In genomic region chr7:128108641-128109423, GRCh38 we compare ENCODE assay signal across 8 cellular contexts.
A peak's percentile ranks its signal among the peaks of the same experiment; 100 is the strongest.
DNase-seq lines count a peak whose midpoint lies in the region; ATAC-seq and TF ChIP-seq lines count a peak whose summit lies in the region.

No MANE protein-coding gene starts in this region.

- H3K27ac ChIP-seq in heart left ventricle: no peak overlapping the region
- H3K27ac ChIP-seq in right atrium auricular region: no peak overlapping the region
- H3K27ac ChIP-seq in osteoblast (ENCODE audit: low read depth, low read length): no peak overlapping the region
- H3K27ac ChIP-seq in tibial nerve: peak overlapping the region in 1 of 4 donors; percentile 62

- H3K79me2 ChIP-seq in osteoblast (ENCODE audit: insufficient read depth, low read length): no peaks in the 10 kb centered on the region

- no peak for TF ChIP-seq EP300 in tibial nerve (IDR thresholded peaks at IDR 0.05)

- intact Hi-C loops in heart left ventricle (cut with DNase I): loop anchor here in 1 of 10 donors (2.0 kb wide), 1 partner anchor 60 kb away; no protein-coding TSS in a partner anchor

- H3K4me3 ChIP-seq in heart left ventricle: no peak overlapping the region
- no peak overlapping the region for H3K4me3 ChIP-seq in right atrium auricular region
- H3K4me3 ChIP-seq in osteoblast (ENCODE audit: insufficient read depth, low read length): no peak overlapping the region
- H3K4me3 ChIP-seq in tibial nerve: no peak overlapping the region

- H3K4me2 ChIP-seq in osteoblast (ENCODE audit: insufficient read depth, low read length): no peak overlapping the region

- no peak for DNase-seq in heart left ventricle
- no peak for DNase-seq in right atrium auricular region (ENCODE audit: low spot score)
- peak; percentile 94 for DNase-seq in SKM-1 (lab: John Stamatoyannopoulos, UW; ENCODE audit: unreplicated experiment)
- peak; percentile 58 for DNase-seq in osteoblast (ENCODE audit: insufficient read length, low spot score, missing footprints)
- DNase-seq in tibial nerve (ENCODE audit: low spot score in 2 of 2): no peak
- DNase-seq in AG08395 (ENCODE audit: low spot score): no peak

- H3K9me3 ChIP-seq in heart left ventricle (no peaks in the 10 kb centered on the region), right atrium auricular region (no peaks in the 10 kb centered on the region), osteoblast (ENCODE audit: low read depth, low read length) (no peaks in the 10 kb centered on the region), tibial nerve (peaks cover 0 to 5% (median 0%) of the 10 kb centered on the region in 4 donors)

- H3K4me1 ChIP-seq in heart left ventricle (peaks cover 0 to 46% (median 11%) of the 10 kb centered on the region in 12 donors), right atrium auricular region (peaks cover 0 to 20% of the 10 kb centered on the region in 2 donors), osteoblast (ENCODE audit: insufficient read depth, low read length) (peaks cover 5% of the 10 kb centered on the region), tibial nerve (peaks cover 0 to 16% (median 11%) of the 10 kb centered on the region in 4 donors)

- H3K27me3 ChIP-seq in heart left ventricle: peaks cover 0 to 20% (median 4%) of the 10 kb centered on the region in 9 donors
- H3K27me3 ChIP-seq in right atrium auricular region: no peaks in the 10 kb centered on the region
- H3K27me3 ChIP-seq in osteoblast (ENCODE audit: insufficient read depth, low read length): peaks cover 18% of the 10 kb centered on the region
- peaks cover 0 to 27% of the 10 kb centered on the region in 2 donors for H3K27me3 ChIP-seq in tibial nerve

- no peaks in the 10 kb centered on the region for H4K20me1 ChIP-seq in osteoblast (ENCODE audit: insufficient read depth, low read length)

- no peak for TF ChIP-seq CTCF in heart left ventricle (IDR thresholded peaks at IDR 0.05)
- no peak for TF ChIP-seq CTCF in right atrium auricular region (IDR thresholded peaks at IDR 0.05)
- no peak for TF ChIP-seq CTCF in osteoblast (IDR thresholded peaks at IDR 0.05; ENCODE audit: extremely low read depth, low read depth, low read length)
- TF ChIP-seq CTCF in tibial nerve (IDR thresholded peaks at IDR 0.05): no peak

- H3K36me3 ChIP-seq in heart left ventricle (no peaks in the 10 kb centered on the region), right atrium auricular region (no peaks in the 10 kb centered on the region), osteoblast (ENCODE audit: insufficient read depth, low read length) (no peaks in the 10 kb centered on the region), tibial nerve (no peaks in the 10 kb centered on the region)

- 77 to 79% (median 78%) methylated on average over 11 of the region's 11 CpGs for WGBS in heart left ventricle, 4 donors
- 69 to 76% methylated on average over 11 of the region's 11 CpGs for WGBS in tibial nerve, 2 donors

- ATAC-seq in heart left ventricle (peak in 3 of 4 donors; percentile 30 to 67 (median 44)), HG03025 (IDR thresholded peaks at IDR 0.05; ENCODE audit: low FRiP score, unreplicated experiment) (peak; percentile 89), SK-N-SH treated with all-trans-retinoic acid at 6 μM for 48 hours (no peak)

- H2AFZ ChIP-seq in osteoblast (ENCODE audit: low read length): no peak overlapping the region

- TF ChIP-seq POLR2A in heart left ventricle (IDR thresholded peaks at IDR 0.05) (no peak), tibial nerve (IDR thresholded peaks at IDR 0.05) (no peak)

TF ChIP-seq in SK-N-SH treated with all-trans-retinoic acid at 6 μM for 48 hours, 23 proteins besides CTCF, POLR2A, EP300 and RAD21:
- no peak for TF ChIP-seq BACH2 (CRISPR knock-in tag; IDR thresholded peaks at IDR 0.05; ENCODE audit: borderline replicate concordance)
- no peak for TF ChIP-seq CREB5 (CRISPR knock-in tag; IDR thresholded peaks at IDR 0.05; ENCODE audit: low read depth)
- no peak for TF ChIP-seq CSRNP3 (CRISPR knock-in tag; IDR thresholded peaks at IDR 0.05)
- no peak for TF ChIP-seq CSDC2 (CRISPR knock-in tag; IDR thresholded peaks at IDR 0.05)
- TF ChIP-seq ZNF70 (CRISPR knock-in tag; IDR thresholded peaks at IDR 0.05): no peak
- no peak for TF ChIP-seq ZC3H10 (CRISPR knock-in tag; IDR thresholded peaks at IDR 0.05)
- no peak for TF ChIP-seq SNAI2 (CRISPR knock-in tag; IDR thresholded peaks at IDR 0.05)
- no peak for TF ChIP-seq ZFP3 (CRISPR knock-in tag; IDR thresholded peaks at IDR 0.05)
- TF ChIP-seq TOX (CRISPR knock-in tag; IDR thresholded peaks at IDR 0.05; ENCODE audit: borderline replicate concordance): no peak
- TF ChIP-seq RARB (CRISPR knock-in tag; IDR thresholded peaks at IDR 0.05): no peak
- no peak for TF ChIP-seq ZNF565 (CRISPR knock-in tag; conservative IDR thresholded peaks at IDR 0.05; ENCODE audit: low read depth)
- TF ChIP-seq OSR1 (CRISPR knock-in tag; IDR thresholded peaks at IDR 0.05): no peak
- TF ChIP-seq ISL1 (CRISPR knock-in tag; IDR thresholded peaks at IDR 0.05): no peak
- no peak for TF ChIP-seq ZNF8 (CRISPR knock-in tag; IDR thresholded peaks at IDR 0.05)
TF ChIP-seq in SK-N-SH treated with all-trans-retinoic acid at 6 μM for 48 hours: peak in this region for 0.

Comparison
In these comparisons a context has a peak if more than half of its experiments do, and no peak if none do; other contexts are left out.
1. DNase-seq: peak in SKM-1 (single experiment) and osteoblast (single experiment); none in heart left ventricle (0 of 5), right atrium auricular region (single experiment), tibial nerve (0 of 2) and AG08395 (single experiment).